13 cellular contexts compared by ENCODE assay signal in genomic region chr15:66644815-66645345, GRCh38. TPM values are rescaled to one million over a fixed set of nuclear protein-coding genes. Genes with fewer than 3 reads are reported as not detected.
DNase-seq lines count a peak whose midpoint lies in the region; ATAC-seq and TF ChIP-seq lines count a peak whose summit lies in the region.
"Had no signal": no experiment of that assay in that cellular context is flagged by ENCODE, and none has a peak within 500 bp of the region (broad histone marks: within the 10 kb centered on the region; RNA-seq: fewer than 3 reads in every experiment).

No MANE protein-coding gene starts in this region.

- ATAC-seq in HG03469 (IDR thresholded peaks at IDR 0.05; ENCODE audit: unreplicated experiment): no peak
- ATAC-seq: activated CD4-positive, CD25-positive, alpha-beta regulatory T cell treated with anti-CD3 and anti-CD28 coated beads, Interleukin-2, amount 50 U/mL, for 24 hours; natural killer cell treated with Interleukin-12 subunit alpha and Interleukin-12 subunit beta and Interleukin-15 and Interleukin-18, amount 100 ng/mL, for 72 hours had no signal

- no peaks in the 10 kb centered on the region for H3K27me3 Mint-ChIP-seq in osteocyte (ENCODE audit: unreplicated experiment)
- H3K27me3 Mint-ChIP-seq in activated T-helper 2 cell treated with anti-CD3 and anti-CD28 coated beads, Interferon-gamma antibody, Interleukin-2, Interleukin-4, amounts not matched to agents 10 μg/mL and 5 μg/mL and 100 μg/mL, durations not matched to agents 14 hours and 24 hours and 36 hours (ENCODE audit: low read depth): no peaks in the 10 kb centered on the region
- H3K27me3 Mint-ChIP-seq: natural killer cell treated with Interleukin-12 subunit alpha and Interleukin-12 subunit beta and Interleukin-15 and Interleukin-18, amount 100 ng/mL, for 72 hours had no signal

- peaks cover 23% of the 10 kb centered on the region for H3K4me1 Mint-ChIP-seq in osteocyte (ENCODE audit: unreplicated experiment)
- no peaks in the 10 kb centered on the region for H3K4me1 Mint-ChIP-seq in activated T-helper 2 cell treated with anti-CD3 and anti-CD28 coated beads, Interferon-gamma antibody, Interleukin-2, Interleukin-4, amounts not matched to agents 10 μg/mL and 5 μg/mL and 100 μg/mL, durations not matched to agents 14 hours and 24 hours and 36 hours (ENCODE audit: low read depth)

- H3K4me3 Mint-ChIP-seq in osteocyte (ENCODE audit: unreplicated experiment): no peak overlapping the region
- H3K4me3 Mint-ChIP-seq in activated T-helper 2 cell treated with anti-CD3 and anti-CD28 coated beads, Interferon-gamma antibody, Interleukin-2, Interleukin-4, amounts not matched to agents 10 μg/mL and 5 μg/mL and 100 μg/mL, durations not matched to agents 14 hours and 24 hours and 36 hours (ENCODE audit: low read depth): no peak overlapping the region
- H3K4me3 Mint-ChIP-seq: natural killer cell treated with Interleukin-12 subunit alpha and Interleukin-12 subunit beta and Interleukin-15 and Interleukin-18, amount 100 ng/mL, for 72 hours had no signal

- intact Hi-C loops in activated T-helper 2 cell treated with anti-CD3 and anti-CD28 coated beads, Interferon-gamma antibody, Interleukin-2, Interleukin-4, amounts not matched to agents 10 μg/mL and 5 μg/mL and 100 μg/mL, durations not matched to agents 14 hours and 24 hours and 36 hours (cut with micrococcal nuclease): no loop called here

- H3K4me3 ChIP-seq in Peyer's patch: no peak overlapping the region

- no peaks in the 10 kb centered on the region for H3K36me3 ChIP-seq in Peyer's patch

- H3K27ac ChIP-seq in Peyer's patch: peak overlapping the region in 1 of 4 donors; percentile 20

- DNase-seq in ELR (ENCODE audit: low read depth) (peak; percentile 46), amniotic epithelial cell (ENCODE audit: low read depth) (peak; percentile 76), hepatic stellate cell (ENCODE audit: low spot score) (peak; percentile 75), osteocyte (ENCODE audit: extremely low spot score, unreplicated experiment) (no peak), Peyer's patch (no peak), medulla oblongata (ENCODE audit: extremely low spot score) (no peak)
- no peak for DNase-seq in activated T-helper 2 cell treated with anti-CD3 and anti-CD28 coated beads, Interferon-gamma antibody, Interleukin-2, Interleukin-4, amounts not matched to agents 10 μg/mL and 5 μg/mL and 100 μg/mL, durations not matched to agents 14 hours and 24 hours and 36 hours (ENCODE audit: low spot score)
- DNase-seq: activated T-cell treated with anti-CD3 and anti-CD28 coated beads, Interleukin-2, amount 50 U/mL, for 1 hour; DMS79 treated with DMSO at 0.1 percent for 48 hours; NCI-H1694 treated with DMSO at 0.1 percent for 48 hours had no signal

- TF ChIP-seq POLR2A in Peyer's patch (IDR thresholded peaks at IDR 0.05): no peak

- H3K4me1 ChIP-seq in Peyer's patch: peaks cover 0 to 13% (median 0%) of the 10 kb centered on the region in 4 donors

- no peaks in the 10 kb centered on the region for H3K36me3 Mint-ChIP-seq in osteocyte (ENCODE audit: unreplicated experiment)
- no peaks in the 10 kb centered on the region for H3K36me3 Mint-ChIP-seq in activated T-helper 2 cell treated with anti-CD3 and anti-CD28 coated beads, Interferon-gamma antibody, Interleukin-2, Interleukin-4, amounts not matched to agents 10 μg/mL and 5 μg/mL and 100 μg/mL, durations not matched to agents 14 hours and 24 hours and 36 hours (ENCODE audit: low read depth)
- H3K36me3 Mint-ChIP-seq: natural killer cell treated with Interleukin-12 subunit alpha and Interleukin-12 subunit beta and Interleukin-15 and Interleukin-18, amount 100 ng/mL, for 72 hours had no signal

- H3K9me3 Mint-ChIP-seq in osteocyte (ENCODE audit: unreplicated experiment): no peaks in the 10 kb centered on the region
- H3K9me3 Mint-ChIP-seq in activated T-helper 2 cell treated with anti-CD3 and anti-CD28 coated beads, Interferon-gamma antibody, Interleukin-2, Interleukin-4, amounts not matched to agents 10 μg/mL and 5 μg/mL and 100 μg/mL, durations not matched to agents 14 hours and 24 hours and 36 hours: no peaks in the 10 kb centered on the region
- H3K9me3 Mint-ChIP-seq: natural killer cell treated with Interleukin-12 subunit alpha and Interleukin-12 subunit beta and Interleukin-15 and Interleukin-18, amount 100 ng/mL, for 72 hours had no signal

- no peaks in the 10 kb centered on the region for H3K27me3 ChIP-seq in Peyer's patch

- no peak for TF ChIP-seq CTCF in osteocyte (IDR thresholded peaks at IDR 0.05)
- no peak for TF ChIP-seq CTCF in Peyer's patch (IDR thresholded peaks at IDR 0.05)

- H3K27ac Mint-ChIP-seq in osteocyte (ENCODE audit: unreplicated experiment): peak overlapping the region; percentile 3
- no peak overlapping the region for H3K27ac Mint-ChIP-seq in activated T-helper 2 cell treated with anti-CD3 and anti-CD28 coated beads, Interferon-gamma antibody, Interleukin-2, Interleukin-4, amounts not matched to agents 10 μg/mL and 5 μg/mL and 100 μg/mL, durations not matched to agents 14 hours and 24 hours and 36 hours
- H3K27ac Mint-ChIP-seq: natural killer cell treated with Interleukin-12 subunit alpha and Interleukin-12 subunit beta and Interleukin-15 and Interleukin-18, amount 100 ng/mL, for 72 hours had no signal

- H3K9me3 ChIP-seq in Peyer's patch: no peaks in the 10 kb centered on the region

RNA-seq across cellular contexts. Expression of gene SMAD6, which starts 57.2 kb away (rescaled TPM):
- 14.6 and 17.5 TPM in 2 replicates for total RNA-seq in osteocyte
- total RNA-seq in activated T-helper 2 cell treated with anti-CD3 and anti-CD28 coated beads, Interferon-gamma antibody, Interleukin-2, Interleukin-4, amounts not matched to agents 10 μg/mL and 5 μg/mL and 100 μg/mL, durations not matched to agents 14 hours and 24 hours and 36 hours: 0.43 and 0.57 TPM in 2 replicates
- 10 to 100 TPM; 11.0 to 34.9 (median 25.5) TPM for total RNA-seq in Peyer's patch

Comparison
In these comparisons a context has a peak if more than half of its experiments do, and no peak if none do; other contexts are left out.
1. DNase-seq: peak in ELR (single experiment), amniotic epithelial cell (single experiment) and hepatic stellate cell (single experiment); none in osteocyte (single experiment), activated T-helper 2 cell treated with anti-CD3 and anti-CD28 coated beads, Interferon-gamma antibody, Interleukin-2, Interleukin-4, amounts not matched to agents 10 μg/mL and 5 μg/mL and 100 μg/mL, durations not matched to agents 14 hours and 24 hours and 36 hours (single experiment), Peyer's patch (0 of 3) and medulla oblongata (single experiment).